In the genomic region with DNA sequence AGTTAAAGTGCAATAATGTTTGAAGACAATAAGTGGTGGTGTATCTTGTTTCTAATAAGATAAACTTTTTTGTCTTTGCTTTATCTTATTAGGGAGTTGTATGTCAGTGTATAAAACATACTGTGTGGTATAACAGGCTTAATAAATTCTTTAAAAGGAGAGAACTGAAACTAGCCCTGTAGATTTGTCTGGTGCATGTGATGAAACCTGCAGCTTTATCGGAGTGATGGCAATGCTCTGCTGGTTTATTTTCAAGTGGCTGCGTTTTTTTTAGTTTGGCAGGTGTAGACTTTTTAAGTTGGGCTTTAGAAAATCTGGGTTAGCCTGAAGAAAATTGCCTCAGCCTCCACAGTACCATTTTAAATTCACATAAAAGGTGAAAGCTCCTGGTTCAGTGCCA, we compare ENCODE assay signal across 17 cellular contexts. TPM values are rescaled to one million over a fixed set of nuclear protein-coding genes. Genes with fewer than 3 reads are reported as not detected.
A peak's percentile ranks its signal among the peaks of the same experiment; 100 is the strongest.
DNase-seq lines count a peak whose midpoint lies in the region; ATAC-seq and TF ChIP-seq lines count a peak whose summit lies in the region.
"Had no signal": no experiment of that assay in that cellular context is flagged by ENCODE, and none has a peak within 500 bp of the region (broad histone marks: within the 10 kb centered on the region; RNA-seq: fewer than 3 reads in every experiment).

No MANE protein-coding gene starts in this region.

- peak overlapping the region; percentile 6 to 100 (median 98) for H3K4me3 Mint-ChIP-seq in T-cell
- peak overlapping the region; percentile 36 to 48 for H3K4me3 Mint-ChIP-seq in stimulated activated naive B cell treated with anti-CD40 and anti-IgM and Interleukin-4, amounts not matched to agents 10 μg/mL and 1 μg/mL and 100 μg/mL, for 72 hours

- in situ Hi-C loops in mammary epithelial cell (cut with MboI; ENCODE audit: low sequenced_read_pairs in 2 of 2): no loop called here

- H3K27ac ChIP-seq in mammary epithelial cell (ENCODE audit: insufficient read depth, low read depth, low read length) (no peak overlapping the region), breast epithelium (peak overlapping the region in 1 of 2 donors; percentile 13)
- H3K27ac ChIP-seq: ovary had no signal

- intact Hi-C loops in mammary epithelial cell (cut with micrococcal nuclease) (no loop called here), breast epithelium (cut with DNase I; ENCODE audit: low total_unique reads) (no loop called here)

- no peak for TF ChIP-seq POLR2A in breast epithelium (IDR thresholded peaks at IDR 0.05)

- H3K4me1 Mint-ChIP-seq in T-cell: peaks cover 42 to 56% (median 45%) of the 10 kb centered on the region in 3 donors
- peaks cover 26 to 61% of the 10 kb centered on the region in 2 donors for H3K4me1 Mint-ChIP-seq in stimulated activated naive B cell treated with anti-CD40 and anti-IgM and Interleukin-4, amounts not matched to agents 10 μg/mL and 1 μg/mL and 100 μg/mL, for 72 hours

- H3K4me3 ChIP-seq in mammary epithelial cell (replicated peaks in 1 of 3; ENCODE audit: insufficient read depth in 1 of 3, low read depth in 2 of 3, low read length in 3 of 3) (no peak overlapping the region), breast epithelium (peak overlapping the region in 1 of 3 donors; percentile 98)
- H3K4me3 ChIP-seq: ovary had no signal

- H3K36me3 ChIP-seq in mammary epithelial cell (ENCODE audit: insufficient read depth, low read length) (peaks cover 15% of the 10 kb centered on the region), breast epithelium (no peaks in the 10 kb centered on the region)
- H3K36me3 ChIP-seq: ovary had no signal

- no peak overlapping the region for H2AFZ ChIP-seq in mammary epithelial cell (ENCODE audit: low read depth, low read length)

- H3K27me3 ChIP-seq in mammary epithelial cell (ENCODE audit: insufficient read depth, low read length): no peaks in the 10 kb centered on the region
- no peaks in the 10 kb centered on the region for H3K27me3 ChIP-seq in breast epithelium
- H3K27me3 ChIP-seq: ovary had no signal

- POLR2A ChIA-PET in T-cell (lab: Charles Lee): interaction anchor here in 1 of 2 donors (2.1 kb wide), 1 partner anchor 24 kb away, joined by 10 read pairs; no protein-coding TSS in a partner anchor

- H3K27ac Mint-ChIP-seq in T-cell: no peak overlapping the region
- no peak overlapping the region for H3K27ac Mint-ChIP-seq in stimulated activated naive B cell treated with anti-CD40 and anti-IgM and Interleukin-4, amounts not matched to agents 10 μg/mL and 1 μg/mL and 100 μg/mL, for 72 hours

- H3K9me3 Mint-ChIP-seq in T-cell: no peaks in the 10 kb centered on the region
- no peaks in the 10 kb centered on the region for H3K9me3 Mint-ChIP-seq in stimulated activated naive B cell treated with anti-CD40 and anti-IgM and Interleukin-4, amounts not matched to agents 10 μg/mL and 1 μg/mL and 100 μg/mL, for 72 hours

- H3K9ac ChIP-seq in mammary epithelial cell (ENCODE audit: insufficient read depth, low read length): no peak overlapping the region

- no peaks in the 10 kb centered on the region for H3K27me3 Mint-ChIP-seq in T-cell
- H3K27me3 Mint-ChIP-seq in stimulated activated naive B cell treated with anti-CD40 and anti-IgM and Interleukin-4, amounts not matched to agents 10 μg/mL and 1 μg/mL and 100 μg/mL, for 72 hours: peaks cover 0 to 4% of the 10 kb centered on the region in 2 donors

- no TSS peak for BruUV-seq in mammary epithelial cell (replicated peaks; lab: Mats Ljungman, UMichigan)

- H3K9me3 ChIP-seq in mammary epithelial cell (replicated peaks; ENCODE audit: insufficient read depth, low read length) (no peaks in the 10 kb centered on the region), breast epithelium (no peaks in the 10 kb centered on the region)
- H3K9me3 ChIP-seq: ovary had no signal

- WGBS in mammary epithelial cell (ENCODE audit: low coverage, missing lambda C conversion rate): 50% methylated on average over 2 of the region's 2 CpGs

- H3K4me2 ChIP-seq in mammary epithelial cell (ENCODE audit: insufficient read depth, low read depth, low read length): peak overlapping the region; percentile 10

- dilution Hi-C loops in mammary epithelial cell (cut with HindIII; ENCODE audit: low sequenced_read_pairs): no loop called here

- H3K79me2 ChIP-seq in mammary epithelial cell (ENCODE audit: insufficient read depth, low read length): peaks cover 52% of the 10 kb centered on the region

- ATAC-seq in T-cell (replicated peaks in 1 of 4) (no peak), GM18502 (IDR thresholded peaks at IDR 0.05; ENCODE audit: poor library complexity, unreplicated experiment) (no peak)
- no peak for ATAC-seq in stimulated activated naive B cell treated with anti-CD40 and anti-IgM and Interleukin-4, amounts not matched to agents 10 μg/mL and 1 μg/mL and 100 μg/mL, for 72 hours (replicated peaks)

- H3K4me1 ChIP-seq in mammary epithelial cell (ENCODE audit: insufficient read depth, low read length) (peaks cover 13% of the 10 kb centered on the region), breast epithelium (peaks cover 2 to 4% of the 10 kb centered on the region in 2 donors)

- peaks cover 8% of the 10 kb centered on the region for H4K20me1 ChIP-seq in mammary epithelial cell (ENCODE audit: insufficient read depth, low read length)

- TF ChIP-seq CTCF in mammary epithelial cell (conservative IDR thresholded peaks at IDR 0.05 in 1 of 2, IDR thresholded peaks at IDR 0.05 in 1 of 2; ENCODE audit: extremely low read depth in 1 of 2, insufficient read depth in 1 of 2, low read depth in 1 of 2, low read length in 2 of 2) (no peak), breast epithelium (IDR thresholded peaks at IDR 0.05) (no peak)

- CTCF ChIA-PET in mammary epithelial cell (lab: Charles Lee; ENCODE audit: low non-redundant PET) (no interaction called here), T-cell (lab: Charles Lee) (interaction anchor here in 1 of 2 donors (0.9 kb wide), 1 partner anchor 24 kb away, joined by 3 read pairs; no protein-coding TSS in a partner anchor)

- no peak for DNase-seq in mammary epithelial cell
- no peak for DNase-seq in breast epithelium (ENCODE audit: low spot score in 2 of 2)
- no peak for DNase-seq in T-cell
- DNase-seq in germinal center (ENCODE audit: low spot score): peak; percentile 10
- no peak for DNase-seq in stimulated activated naive B cell treated with anti-CD40 and anti-IgM and Interleukin-4, amounts not matched to agents 10 μg/mL and 1 μg/mL and 100 μg/mL, for 72 hours
- no peak for DNase-seq in activated effector memory CD4-positive, alpha-beta T cell treated with Interleukin-2 at 50 U/mL for 16 hours
- no peak for DNase-seq in NCI-H1105 (lab: John Stamatoyannopoulos, UW)
- DNase-seq: activated CD8-positive, alpha-beta memory T cell treated with anti-CD3 and anti-CD28 coated beads, Interleukin-2, amount 50 U/mL, for 4 hours; C1 segment of cervical spinal cord; cerebellar nuclear complex; kidney; NCI-H1048; NCI-H526; ovary; stimulated activated CD4-positive, alpha-beta T cell treated with anti-CD3 and anti-CD28 coated beads, Interleukin-2, amount 100 ng/mL, for 48 hours; T-helper 1 cell had no signal

- peaks cover 28% of the 10 kb centered on the region for H3K36me3 Mint-ChIP-seq in T-cell
- peaks cover 40 to 45% of the 10 kb centered on the region in 2 donors for H3K36me3 Mint-ChIP-seq in stimulated activated naive B cell treated with anti-CD40 and anti-IgM and Interleukin-4, amounts not matched to agents 10 μg/mL and 1 μg/mL and 100 μg/mL, for 72 hours

RNA-seq across cellular contexts. Expression of a gene that starts 2.7 kb away (rescaled TPM):
- total RNA-seq in mammary epithelial cell (1,000 to 10,000 TPM; 1,624 to 2,052 TPM), breast epithelium (1,000 to 10,000 TPM; 2,644 to 3,809 (median 3,544) TPM), T-cell (1,000 to 10,000 TPM; 1,997 to 2,171 (median 2,116) TPM)
- polyA plus RNA-seq in mammary epithelial cell: 4,169 TPM
- polyA minus RNA-seq in mammary epithelial cell: 867 TPM

RNA-seq across cellular contexts. Expression of a gene that starts 2.8 kb away (rescaled TPM):
- total RNA-seq in mammary epithelial cell: 1 to 10 TPM; 7.3 to 8.8 TPM
- 5.2 TPM for polyA plus RNA-seq in mammary epithelial cell
- polyA minus RNA-seq in mammary epithelial cell: 11.9 TPM
- total RNA-seq in breast epithelium: 10 to 100 TPM; 15.7 to 20.3 (median 19.2) TPM
- 1 to 10 TPM; 2.2 to 4.1 (median 3.6) TPM for total RNA-seq in T-cell

RNA-seq across cellular contexts. Expression of a gene that starts 25.5 kb away (rescaled TPM):
- total RNA-seq in mammary epithelial cell: 10 to 100 TPM; 10.5 to 16.8 TPM
- 6.1 TPM for polyA plus RNA-seq in mammary epithelial cell
- 3.4 TPM for polyA minus RNA-seq in mammary epithelial cell
- total RNA-seq in breast epithelium: 10 to 100 TPM; 26.2 to 43.8 (median 37.4) TPM
- total RNA-seq in T-cell: 10 to 100 TPM; 44.4 to 96.7 (median 51.7) TPM
